31 cellular contexts compared by ENCODE assay signal in the genomic region with DNA sequence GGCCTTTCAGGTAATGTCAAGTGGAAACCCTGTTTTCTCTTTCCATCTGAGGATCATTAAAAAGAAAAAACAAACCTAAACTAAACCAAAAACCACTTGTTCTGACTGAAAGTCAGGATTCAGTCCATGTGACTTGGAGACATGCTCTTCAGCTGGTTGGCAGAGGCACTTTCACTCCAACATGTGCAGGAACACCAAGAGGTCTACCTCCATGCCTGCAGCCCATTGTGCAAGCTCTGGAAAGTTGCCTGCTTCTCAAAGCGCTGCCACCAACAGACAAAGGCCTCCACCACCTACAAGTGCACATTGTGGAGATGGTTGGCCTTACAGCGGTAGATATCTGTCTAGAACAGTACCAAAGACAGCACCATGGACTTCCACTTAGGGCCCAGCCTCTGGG.
"Had no signal": no experiment of that assay in that cellular context is flagged by ENCODE, and none has a peak within 500 bp of the region (broad histone marks: within the 10 kb centered on the region; RNA-seq: fewer than 3 reads in every experiment).

No MANE protein-coding gene starts in this region.

- ATAC-seq: activated CD4-positive, alpha-beta T cell treated with anti-CD3 and anti-CD28 coated beads for 36 hours; activated CD8-positive, alpha-beta memory T cell treated with anti-CD3 and anti-CD28 coated beads, Interleukin-2, amount 10 ng/mL, durations not matched to agents 7 days and 5 days; activated CD8-positive, alpha-beta T cell treated with anti-CD3 and anti-CD28 coated beads, Interleukin-2, amount 10 ng/mL, durations not matched to agents 7 days and 5 days; activated naive CD8-positive, alpha-beta T cell treated with anti-CD3 and anti-CD28 coated beads, Interleukin-2, amount 50 U/mL, for 24 hours; body of pancreas; effector memory CD8-positive, alpha-beta T cell; gastroesophageal sphincter had no signal

- H3K4me1 ChIP-seq: adrenal gland, body of pancreas, esophagus squamous epithelium, gastroesophageal sphincter had no signal

- H3K4me3 ChIP-seq: adrenal gland, body of pancreas, esophagus squamous epithelium, gastroesophageal sphincter had no signal

- H3K4me3 Mint-ChIP-seq: activated CD4-positive, alpha-beta memory T cell treated with anti-CD3 and anti-CD28 coated beads for 36 hours; activated CD4-positive, alpha-beta T cell treated with anti-CD3 and anti-CD28 coated beads for 36 hours; activated CD4-positive, alpha-beta T cell treated with anti-CD3 and anti-CD28 coated beads, Interleukin-2, amount 10 ng/mL, durations not matched to agents 24 days and 14 days; activated CD8-positive, alpha-beta memory T cell treated with anti-CD3 and anti-CD28 coated beads, Interleukin-2, amount 10 ng/mL, durations not matched to agents 7 days and 5 days; activated CD8-positive, alpha-beta T cell treated with anti-CD3 and anti-CD28 coated beads, Interleukin-2, amount 10 ng/mL, durations not matched to agents 7 days and 5 days; activated naive CD4-positive, alpha-beta T cell treated with anti-CD3 and anti-CD28 coated beads for 36 hours; activated naive CD4-positive, alpha-beta T cell treated with anti-CD3 and anti-CD28 coated beads, Interleukin-2, amount 50 U/mL, for 24 hours; activated naive CD8-positive, alpha-beta T cell treated with anti-CD3 and anti-CD28 coated beads for 36 hours; activated naive CD8-positive, alpha-beta T cell treated with anti-CD3 and anti-CD28 coated beads, Interleukin-2, amount 50 U/mL, for 24 hours; activated T-helper 1 cell treated with anti-CD3 and anti-CD28 coated beads, Interleukin-12 subunit alpha, Interleukin-12 subunit beta, Interleukin-2, Interleukin-4 antibody, amounts not matched to agents 30 ng/mL and 10 ng/mL and 1 ng/mL, durations not matched to agents 14 hours and 24 hours and 36 hours; effector memory CD8-positive, alpha-beta T cell had no signal

- H3K36me3 ChIP-seq: adrenal gland, esophagus squamous epithelium, gastroesophageal sphincter had no signal

- H3K27me3 Mint-ChIP-seq: activated CD4-positive, alpha-beta memory T cell treated with anti-CD3 and anti-CD28 coated beads for 36 hours; activated naive CD8-positive, alpha-beta T cell treated with anti-CD3 and anti-CD28 coated beads, Interleukin-2, amount 50 U/mL, for 24 hours had no signal

- DNase-seq: activated CD4-positive, alpha-beta memory T cell treated with anti-CD3 and anti-CD28 coated beads for 36 hours; activated CD4-positive, alpha-beta T cell treated with anti-CD3 and anti-CD28 coated beads for 36 hours; activated CD4-positive, alpha-beta T cell treated with anti-CD3 and anti-CD28 coated beads, Interleukin-2, amount 10 ng/mL, durations not matched to agents 24 days and 14 days; activated CD4-positive, CD25-positive, alpha-beta regulatory T cell; activated CD4-positive, CD25-positive, alpha-beta regulatory T cell treated with anti-CD3 and anti-CD28 coated beads, Interleukin-2, amount 50 U/mL, for 72 hours; activated CD8-positive, alpha-beta memory T cell treated with anti-CD3 and anti-CD28 coated beads, Interleukin-2, amount 10 ng/mL, durations not matched to agents 7 days and 5 days; activated CD8-positive, alpha-beta memory T cell treated with anti-CD3 and anti-CD28 coated beads, Interleukin-2, amount 50 U/mL, for 4 hours; activated CD8-positive, alpha-beta T cell treated with anti-CD3 and anti-CD28 coated beads, Interleukin-2, amount 10 ng/mL, durations not matched to agents 7 days and 5 days; activated effector memory CD4-positive, alpha-beta T cell treated with anti-CD3 and anti-CD28 coated beads, Interleukin-2, amount 50 U/mL, for 16 hours; activated naive CD4-positive, alpha-beta T cell treated with anti-CD3 and anti-CD28 coated beads for 36 hours; activated naive CD8-positive, alpha-beta T cell treated with anti-CD3 and anti-CD28 coated beads for 36 hours; activated naive CD8-positive, alpha-beta T cell treated with anti-CD3 and anti-CD28 coated beads, Interleukin-2, amount 50 U/mL, for 24 hours; activated T-cell treated with anti-CD3 and anti-CD28 coated beads, Interleukin-2, amount 50 U/mL, for 1 hour; activated T-cell treated with anti-CD3 and anti-CD28 coated beads, Interleukin-2, amount 50 U/mL, for 48 hours; adrenal gland; amygdala; aorta; body of pancreas; caudate nucleus; cortex of kidney; dermis blood vessel endothelial cell; effector CD4-positive, alpha-beta T cell; effector memory CD8-positive, alpha-beta T cell; erythroblast; esophagus squamous epithelium; foreskin melanocyte; T-helper 2 cell had no signal

- H3K9me3 Mint-ChIP-seq: activated CD4-positive, alpha-beta T cell treated with anti-CD3 and anti-CD28 coated beads, Interleukin-2, amount 10 ng/mL, durations not matched to agents 24 days and 14 days; activated naive CD4-positive, alpha-beta T cell treated with anti-CD3 and anti-CD28 coated beads for 36 hours; activated naive CD4-positive, alpha-beta T cell treated with anti-CD3 and anti-CD28 coated beads, Interleukin-2, amount 50 U/mL, for 24 hours; activated naive CD8-positive, alpha-beta T cell treated with anti-CD3 and anti-CD28 coated beads for 36 hours; activated naive CD8-positive, alpha-beta T cell treated with anti-CD3 and anti-CD28 coated beads, Interleukin-2, amount 50 U/mL, for 24 hours; activated T-helper 1 cell treated with anti-CD3 and anti-CD28 coated beads, Interleukin-12 subunit alpha, Interleukin-12 subunit beta, Interleukin-2, Interleukin-4 antibody, amounts not matched to agents 30 ng/mL and 10 ng/mL and 1 ng/mL, durations not matched to agents 14 hours and 24 hours and 36 hours; activated T-helper 2 cell treated with anti-CD3 and anti-CD28 coated beads, Interferon-gamma antibody, Interleukin-2, Interleukin-4, amounts not matched to agents 10 μg/mL and 5 μg/mL and 100 μg/mL, durations not matched to agents 14 hours and 24 hours and 36 hours; effector memory CD8-positive, alpha-beta T cell had no signal

- H3K27ac ChIP-seq: adrenal gland, body of pancreas, esophagus squamous epithelium, gastroesophageal sphincter had no signal

- H3K36me3 Mint-ChIP-seq: activated CD4-positive, alpha-beta memory T cell treated with anti-CD3 and anti-CD28 coated beads for 36 hours; activated CD8-positive, alpha-beta memory T cell treated with anti-CD3 and anti-CD28 coated beads, Interleukin-2, amount 10 ng/mL, durations not matched to agents 7 days and 5 days; activated naive CD4-positive, alpha-beta T cell treated with anti-CD3 and anti-CD28 coated beads, Interleukin-2, amount 50 U/mL, for 24 hours; activated naive CD8-positive, alpha-beta T cell treated with anti-CD3 and anti-CD28 coated beads for 36 hours had no signal

- H3K27ac Mint-ChIP-seq: activated CD4-positive, alpha-beta memory T cell treated with anti-CD3 and anti-CD28 coated beads for 36 hours; activated CD4-positive, alpha-beta T cell treated with anti-CD3 and anti-CD28 coated beads for 36 hours; activated CD4-positive, alpha-beta T cell treated with anti-CD3 and anti-CD28 coated beads, Interleukin-2, amount 10 ng/mL, durations not matched to agents 24 days and 14 days; activated CD8-positive, alpha-beta memory T cell treated with anti-CD3 and anti-CD28 coated beads, Interleukin-2, amount 10 ng/mL, durations not matched to agents 7 days and 5 days; activated CD8-positive, alpha-beta T cell treated with anti-CD3 and anti-CD28 coated beads, Interleukin-2, amount 10 ng/mL, durations not matched to agents 7 days and 5 days; activated naive CD4-positive, alpha-beta T cell treated with anti-CD3 and anti-CD28 coated beads for 36 hours; activated naive CD4-positive, alpha-beta T cell treated with anti-CD3 and anti-CD28 coated beads, Interleukin-2, amount 50 U/mL, for 24 hours; activated naive CD8-positive, alpha-beta T cell treated with anti-CD3 and anti-CD28 coated beads for 36 hours; activated naive CD8-positive, alpha-beta T cell treated with anti-CD3 and anti-CD28 coated beads, Interleukin-2, amount 50 U/mL, for 24 hours; activated T-helper 1 cell treated with anti-CD3 and anti-CD28 coated beads, Interleukin-12 subunit alpha, Interleukin-12 subunit beta, Interleukin-2, Interleukin-4 antibody, amounts not matched to agents 30 ng/mL and 10 ng/mL and 1 ng/mL, durations not matched to agents 14 hours and 24 hours and 36 hours; activated T-helper 2 cell treated with anti-CD3 and anti-CD28 coated beads, Interferon-gamma antibody, Interleukin-2, Interleukin-4, amounts not matched to agents 10 μg/mL and 5 μg/mL and 100 μg/mL, durations not matched to agents 14 hours and 24 hours and 36 hours; effector memory CD8-positive, alpha-beta T cell had no signal

- H3K4me1 Mint-ChIP-seq: activated CD4-positive, alpha-beta T cell treated with anti-CD3 and anti-CD28 coated beads for 36 hours; activated CD4-positive, alpha-beta T cell treated with anti-CD3 and anti-CD28 coated beads, Interleukin-2, amount 10 ng/mL, durations not matched to agents 24 days and 14 days; activated CD8-positive, alpha-beta memory T cell treated with anti-CD3 and anti-CD28 coated beads, Interleukin-2, amount 10 ng/mL, durations not matched to agents 7 days and 5 days; activated naive CD4-positive, alpha-beta T cell treated with anti-CD3 and anti-CD28 coated beads, Interleukin-2, amount 50 U/mL, for 24 hours; activated naive CD8-positive, alpha-beta T cell treated with anti-CD3 and anti-CD28 coated beads for 36 hours; activated naive CD8-positive, alpha-beta T cell treated with anti-CD3 and anti-CD28 coated beads, Interleukin-2, amount 50 U/mL, for 24 hours had no signal

- H3K9me3 ChIP-seq: adrenal gland, body of pancreas, esophagus squamous epithelium had no signal

- H3K27me3 ChIP-seq: adrenal gland, body of pancreas, esophagus squamous epithelium, gastroesophageal sphincter had no signal
